1 cellular context compared by ENCODE assay signal in the genomic region with DNA sequence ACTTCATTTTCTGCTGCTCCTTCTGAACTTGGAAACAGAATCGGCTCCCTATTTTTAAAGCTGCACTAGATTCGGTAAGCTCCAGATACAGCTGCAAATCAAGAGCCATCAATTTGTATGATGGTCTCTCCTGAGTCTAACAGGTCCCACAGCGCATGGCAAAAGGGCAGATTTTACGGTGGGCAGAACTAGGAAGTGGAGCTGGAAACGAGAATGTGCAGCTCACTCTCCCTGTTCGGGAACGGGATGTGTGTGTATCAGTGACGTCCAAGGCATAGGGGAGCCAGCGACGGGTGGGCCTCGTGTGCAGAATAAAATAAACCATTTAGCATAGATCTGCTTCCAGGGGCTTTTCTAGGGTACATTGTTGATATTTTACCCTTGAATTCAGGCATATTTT.
TF ChIP-seq lines count a peak whose summit lies in the region.

No MANE protein-coding gene starts in this region.

TF ChIP-seq in SK-N-SH, 30 proteins besides CTCF, POLR2A, EP300 and RAD21 (continued from another document):
- TF ChIP-seq IRF3 (IDR thresholded peaks at IDR 0.05; ENCODE audit: low read depth, low read length) (no peak), NRF1 (IDR thresholded peaks at IDR 0.05; ENCODE audit: low read depth, low read length) (no peak), TAF1 (IDR thresholded peaks at IDR 0.05; ENCODE audit: borderline replicate concordance, low read depth, low read length) (no peak)
